Comparison of ENCODE assay signal across 16 cellular contexts in the genomic region with DNA sequence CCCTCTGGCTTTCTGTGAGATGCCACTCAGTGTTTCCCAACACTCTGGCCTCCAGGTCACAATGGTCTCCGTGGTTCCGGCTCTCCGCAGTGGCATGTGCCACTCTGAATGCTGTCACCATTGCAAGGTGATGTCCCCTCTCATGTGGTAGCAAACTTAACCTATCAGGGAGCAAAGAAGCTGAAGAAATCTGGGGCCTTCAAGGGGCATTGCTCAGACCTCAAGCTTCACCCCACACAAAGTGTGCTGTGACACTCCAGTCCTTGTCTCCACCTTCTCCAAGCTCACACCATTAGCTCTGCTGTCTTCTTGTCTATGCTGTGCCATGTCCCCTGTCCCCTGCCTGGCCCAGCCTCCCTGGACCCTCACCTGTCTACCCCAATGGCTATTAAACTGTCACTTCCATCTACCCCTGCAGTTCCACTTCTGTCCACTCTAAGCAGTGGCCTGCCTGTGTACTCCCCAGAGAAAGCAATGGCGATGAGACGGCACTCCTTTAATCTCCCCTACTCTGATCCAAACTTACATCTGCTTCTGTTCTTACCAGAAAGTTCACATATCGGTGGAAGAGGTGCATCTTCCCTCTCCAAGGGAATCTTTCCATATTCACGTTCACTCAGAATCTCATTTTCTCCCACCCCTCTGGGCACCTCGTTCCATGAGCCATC.
DNase-seq lines count a peak whose midpoint lies in the region; ATAC-seq, FAIRE-seq and TF ChIP-seq lines count a peak whose summit lies in the region.
"Had no signal": no experiment of that assay in that cellular context is flagged by ENCODE, and none has a peak within 500 bp of the region (broad histone marks: within the 10 kb centered on the region; RNA-seq: fewer than 3 reads in every experiment).

No MANE protein-coding gene starts in this region.

- H3K27me3 ChIP-seq in WERI-Rb-1 (ENCODE audit: insufficient read depth, low read depth, severe bottlenecking) (no peaks in the 10 kb centered on the region), liver (ENCODE audit: control insufficient read depth in 4 of 4, insufficient read depth in 4 of 4, low read length in 3 of 4) (no peaks in the 10 kb centered on the region)
- H3K27me3 ChIP-seq: body of pancreas had no signal

- CTCF ChIA-PET in HEK293T (lab: Yijun Ruan, JAX): interaction anchor here (0.6 to 1.2 kb wide), 3 partner anchors 97 to 181 kb away, joined by 4 to 5 read pairs (median 4); no protein-coding TSS in a partner anchor

- 82% methylated on average over 8 of the region's 8 CpGs for WGBS in liver

- TF ChIP-seq CTCF in WERI-Rb-1 (IDR thresholded peaks at IDR 0.05; ENCODE audit: low read depth, low read length) (peak; percentile 37), liver (IDR thresholded peaks at IDR 0.05; ENCODE audit: low read depth, low read length, missing input control) (peak; percentile 23)

- POLR2A ChIA-PET in HEK293T (lab: Yijun Ruan, JAX): no interaction called here

- no peaks in the 10 kb centered on the region for H3K36me3 ChIP-seq in WERI-Rb-1
- H3K36me3 ChIP-seq in liver (ENCODE audit: control insufficient read depth in 4 of 4, insufficient read depth in 3 of 4, low read depth in 1 of 4, low read length in 3 of 4): no peaks in the 10 kb centered on the region

- ATAC-seq in HG02623 (IDR thresholded peaks at IDR 0.05; ENCODE audit: unreplicated experiment): no peak
- ATAC-seq: body of pancreas, left ventricle myocardium superior, Right ventricle myocardium inferior had no signal

- H3K4me3 ChIP-seq in WERI-Rb-1 (ENCODE audit: low read depth, low read length) (no peak overlapping the region), liver (ENCODE audit: low read depth in 1 of 3, low read length in 3 of 3) (no peak overlapping the region)
- H3K4me3 ChIP-seq: body of pancreas had no signal

- DNase-seq in COLO829 (ENCODE audit: low spot score) (peak; percentile 8), HEK293T (ENCODE audit: extremely low spot score) (peak; percentile 34), WERI-Rb-1 (peak; percentile 21), frontal cortex (ENCODE audit: low spot score in 2 of 2) (no peak), HTR-8/SVneo (ENCODE audit: insufficient read length, low spot score) (no peak)
- DNase-seq: activated CD4-positive, alpha-beta T cell treated with anti-CD3 and anti-CD28 coated beads, Interleukin-2, amount 10 ng/mL, durations not matched to agents 24 days and 14 days; activated T-cell treated with anti-CD3 and anti-CD28 coated beads for 4 hours; body of pancreas; DMS 273 treated with DMSO at 0.1 percent for 48 hours; effector memory CD4-positive, alpha-beta T cell; left ventricle myocardium superior; NCI-H187; NCI-H748 treated with DMSO at 0.1 percent for 48 hours had no signal

- TF ChIP-seq RAD21 in liver (IDR thresholded peaks at IDR 0.05): no peak

- FAIRE-seq in frontal cortex (lab: Jason Lieb, UNC) (no peak), HTR-8/SVneo (lab: Jason Lieb, UNC) (no peak)

- H3K9ac ChIP-seq in liver (ENCODE audit: low read depth in 1 of 2, low read length in 2 of 2): no peak overlapping the region

- no peaks in the 10 kb centered on the region for H3K4me1 ChIP-seq in liver (ENCODE audit: control insufficient read depth in 4 of 4, insufficient read depth in 4 of 4, low read length in 3 of 4)
- H3K4me1 ChIP-seq: body of pancreas had no signal

- H3K9me3 ChIP-seq in WERI-Rb-1 (ENCODE audit: severe bottlenecking) (peaks cover 4% of the 10 kb centered on the region), liver (ENCODE audit: control insufficient read depth in 4 of 4, low read length in 3 of 4) (no peaks in the 10 kb centered on the region)
- H3K9me3 ChIP-seq: body of pancreas had no signal

- H3K27ac ChIP-seq in WERI-Rb-1: no peak overlapping the region
- H3K27ac ChIP-seq in liver (ENCODE audit: low read depth in 1 of 2, low read length in 2 of 2): no peak overlapping the region
- H3K27ac ChIP-seq: body of pancreas had no signal

TF ChIP-seq in HEK293T, 16 proteins besides CTCF, POLR2A, EP300 and RAD21:
- TF ChIP-seq, protein P1, sequence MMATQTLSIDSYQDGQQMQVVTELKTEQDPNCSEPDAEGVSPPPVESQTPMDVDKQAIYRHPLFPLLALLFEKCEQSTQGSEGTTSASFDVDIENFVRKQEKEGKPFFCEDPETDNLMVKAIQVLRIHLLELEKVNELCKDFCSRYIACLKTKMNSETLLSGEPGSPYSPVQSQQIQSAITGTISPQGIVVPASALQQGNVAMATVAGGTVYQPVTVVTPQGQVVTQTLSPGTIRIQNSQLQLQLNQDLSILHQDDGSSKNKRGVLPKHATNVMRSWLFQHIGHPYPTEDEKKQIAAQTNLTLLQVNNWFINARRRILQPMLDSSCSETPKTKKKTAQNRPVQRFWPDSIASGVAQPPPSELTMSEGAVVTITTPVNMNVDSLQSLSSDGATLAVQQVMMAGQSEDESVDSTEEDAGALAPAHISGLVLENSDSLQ (IDR thresholded peaks at IDR 0.05): peak; percentile 67
- TF ChIP-seq SP1 (IDR thresholded peaks at IDR 0.05): no peak
- TF ChIP-seq TARDBP (IDR thresholded peaks at IDR 0.05): no peak
- TF ChIP-seq LEF1 (IDR thresholded peaks at IDR 0.05; ENCODE audit: borderline replicate concordance): no peak
- no peak for TF ChIP-seq FOXK2 (IDR thresholded peaks at IDR 0.05)
TF ChIP-seq in HEK293T: peak in this region for 1.

TF ChIP-seq in liver, 16 proteins besides CTCF, POLR2A, EP300 and RAD21:
- TF ChIP-seq YY1 (IDR thresholded peaks at IDR 0.05): no peak
- no peak for TF ChIP-seq HNF4G (IDR thresholded peaks at IDR 0.05)
- TF ChIP-seq RXRA (IDR thresholded peaks at IDR 0.05): no peak
- TF ChIP-seq, protein P2, sequence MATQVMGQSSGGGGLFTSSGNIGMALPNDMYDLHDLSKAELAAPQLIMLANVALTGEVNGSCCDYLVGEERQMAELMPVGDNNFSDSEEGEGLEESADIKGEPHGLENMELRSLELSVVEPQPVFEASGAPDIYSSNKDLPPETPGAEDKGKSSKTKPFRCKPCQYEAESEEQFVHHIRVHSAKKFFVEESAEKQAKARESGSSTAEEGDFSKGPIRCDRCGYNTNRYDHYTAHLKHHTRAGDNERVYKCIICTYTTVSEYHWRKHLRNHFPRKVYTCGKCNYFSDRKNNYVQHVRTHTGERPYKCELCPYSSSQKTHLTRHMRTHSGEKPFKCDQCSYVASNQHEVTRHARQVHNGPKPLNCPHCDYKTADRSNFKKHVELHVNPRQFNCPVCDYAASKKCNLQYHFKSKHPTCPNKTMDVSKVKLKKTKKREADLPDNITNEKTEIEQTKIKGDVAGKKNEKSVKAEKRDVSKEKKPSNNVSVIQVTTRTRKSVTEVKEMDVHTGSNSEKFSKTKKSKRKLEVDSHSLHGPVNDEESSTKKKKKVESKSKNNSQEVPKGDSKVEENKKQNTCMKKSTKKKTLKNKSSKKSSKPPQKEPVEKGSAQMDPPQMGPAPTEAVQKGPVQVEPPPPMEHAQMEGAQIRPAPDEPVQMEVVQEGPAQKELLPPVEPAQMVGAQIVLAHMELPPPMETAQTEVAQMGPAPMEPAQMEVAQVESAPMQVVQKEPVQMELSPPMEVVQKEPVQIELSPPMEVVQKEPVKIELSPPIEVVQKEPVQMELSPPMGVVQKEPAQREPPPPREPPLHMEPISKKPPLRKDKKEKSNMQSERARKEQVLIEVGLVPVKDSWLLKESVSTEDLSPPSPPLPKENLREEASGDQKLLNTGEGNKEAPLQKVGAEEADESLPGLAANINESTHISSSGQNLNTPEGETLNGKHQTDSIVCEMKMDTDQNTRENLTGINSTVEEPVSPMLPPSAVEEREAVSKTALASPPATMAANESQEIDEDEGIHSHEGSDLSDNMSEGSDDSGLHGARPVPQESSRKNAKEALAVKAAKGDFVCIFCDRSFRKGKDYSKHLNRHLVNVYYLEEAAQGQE (IDR thresholded peaks at IDR 0.05): no peak
- TF ChIP-seq ATF3 (IDR thresholded peaks at IDR 0.05): no peak
- no peak for TF ChIP-seq MAX (IDR thresholded peaks at IDR 0.05)
- TF ChIP-seq NR2F2 (IDR thresholded peaks at IDR 0.05): no peak
- no peak for TF ChIP-seq EGR1 (IDR thresholded peaks at IDR 0.05; ENCODE audit: low read depth in 2 of 2)
- no peak for TF ChIP-seq FOXA2 (IDR thresholded peaks at IDR 0.05)
- TF ChIP-seq JUND (IDR thresholded peaks at IDR 0.05): no peak
- no peak for TF ChIP-seq FOXA1 (IDR thresholded peaks at IDR 0.05)
- TF ChIP-seq GABPA (IDR thresholded peaks at IDR 0.05 in 1 of 2, conservative IDR thresholded peaks at IDR 0.05 in 1 of 2): no peak
- TF ChIP-seq TAF1 (conservative IDR thresholded peaks at IDR 0.05): no peak
- TF ChIP-seq SP1 (IDR thresholded peaks at IDR 0.05): no peak
- TF ChIP-seq, protein P3, sequence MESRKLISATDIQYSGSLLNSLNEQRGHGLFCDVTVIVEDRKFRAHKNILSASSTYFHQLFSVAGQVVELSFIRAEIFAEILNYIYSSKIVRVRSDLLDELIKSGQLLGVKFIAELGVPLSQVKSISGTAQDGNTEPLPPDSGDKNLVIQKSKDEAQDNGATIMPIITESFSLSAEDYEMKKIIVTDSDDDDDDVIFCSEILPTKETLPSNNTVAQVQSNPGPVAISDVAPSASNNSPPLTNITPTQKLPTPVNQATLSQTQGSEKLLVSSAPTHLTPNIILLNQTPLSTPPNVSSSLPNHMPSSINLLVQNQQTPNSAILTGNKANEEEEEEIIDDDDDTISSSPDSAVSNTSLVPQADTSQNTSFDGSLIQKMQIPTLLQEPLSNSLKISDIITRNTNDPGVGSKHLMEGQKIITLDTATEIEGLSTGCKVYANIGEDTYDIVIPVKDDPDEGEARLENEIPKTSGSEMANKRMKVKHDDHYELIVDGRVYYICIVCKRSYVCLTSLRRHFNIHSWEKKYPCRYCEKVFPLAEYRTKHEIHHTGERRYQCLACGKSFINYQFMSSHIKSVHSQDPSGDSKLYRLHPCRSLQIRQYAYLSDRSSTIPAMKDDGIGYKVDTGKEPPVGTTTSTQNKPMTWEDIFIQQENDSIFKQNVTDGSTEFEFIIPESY (IDR thresholded peaks at IDR 0.05): no peak
- TF ChIP-seq HNF4A (conservative IDR thresholded peaks at IDR 0.05): no peak

Comparison
In these comparisons a context has a peak if more than half of its experiments do, and no peak if none do; other contexts are left out.
1. DNase-seq: peak in COLO829 (single experiment), HEK293T (single experiment) and WERI-Rb-1 (single experiment); none in frontal cortex (0 of 2) and HTR-8/SVneo (single experiment).